ENCODE assay signal across 12 cellular contexts in genomic region chr16:17544785-17545184, GRCh38.
DNase-seq lines count a peak whose midpoint lies in the region; ATAC-seq and TF ChIP-seq lines count a peak whose summit lies in the region.
"Had no signal": no experiment of that assay in that cellular context is flagged by ENCODE, and none has a peak within 500 bp of the region (broad histone marks: within the 10 kb centered on the region; RNA-seq: fewer than 3 reads in every experiment).

No MANE protein-coding gene starts in this region.

- H3K4me3 Mint-ChIP-seq in activated CD4-positive, alpha-beta T cell treated with anti-CD3 and anti-CD28 coated beads, Interleukin-2, amount 10 ng/mL, durations not matched to agents 24 days and 14 days = no peak overlapping the region
- no peak overlapping the region for H3K4me3 Mint-ChIP-seq in activated CD4-positive, alpha-beta T cell treated with anti-CD3 and anti-CD28 coated beads, Interleukin-2, amount 10 ng/mL, durations not matched to agents 7 days and 5 days
- H3K4me3 Mint-ChIP-seq in activated CD4-positive, alpha-beta memory T cell treated with anti-CD3 and anti-CD28 coated beads for 36 hours = no peak overlapping the region
- no peak overlapping the region for H3K4me3 Mint-ChIP-seq in activated T-helper 2 cell treated with anti-CD3 and anti-CD28 coated beads, Interferon-gamma antibody, Interleukin-2, Interleukin-4, amounts not matched to agents 10 μg/mL and 5 μg/mL and 100 μg/mL, durations not matched to agents 14 hours and 24 hours and 36 hours (ENCODE audit: low read depth)
- H3K4me3 Mint-ChIP-seq: activated T-helper 17 cell treated with anti-CD3 and anti-CD28 coated beads, Interleukin-2, amount 50 U/mL, for 72 hours had no signal

- intact Hi-C loops in activated CD4-positive, alpha-beta T cell treated with anti-CD3 and anti-CD28 coated beads, Interleukin-2, amount 10 ng/mL, durations not matched to agents 24 days and 14 days (cut with micrococcal nuclease) = no loop called here
- intact Hi-C loops in activated CD4-positive, alpha-beta memory T cell treated with anti-CD3 and anti-CD28 coated beads for 36 hours (cut with micrococcal nuclease) = no loop called here
- intact Hi-C loops in activated T-helper 2 cell treated with anti-CD3 and anti-CD28 coated beads, Interferon-gamma antibody, Interleukin-2, Interleukin-4, amounts not matched to agents 10 μg/mL and 5 μg/mL and 100 μg/mL, durations not matched to agents 14 hours and 24 hours and 36 hours (cut with micrococcal nuclease) = no loop called here

- no peaks in the 10 kb centered on the region for H3K9me3 ChIP-seq in osteoblast (ENCODE audit: low read depth, low read length)

- H3K27ac ChIP-seq in osteoblast (ENCODE audit: low read depth, low read length) = no peak overlapping the region
- H3K27ac ChIP-seq: GM23248 had no signal

- peaks cover 3% of the 10 kb centered on the region for H3K27me3 ChIP-seq in osteoblast (ENCODE audit: insufficient read depth, low read length)

- no peaks in the 10 kb centered on the region for H3K4me1 ChIP-seq in osteoblast (ENCODE audit: insufficient read depth, low read length)

- no peak overlapping the region for H3K4me2 ChIP-seq in osteoblast (ENCODE audit: insufficient read depth, low read length)

- POLR2A ChIA-PET in activated CD4-positive, alpha-beta T cell treated with anti-CD3 and anti-CD28 coated beads, Interleukin-2, amount 10 ng/mL, durations not matched to agents 7 days and 5 days (lab: Charles Lee) = no interaction called here
- POLR2A ChIA-PET in HEK293T (lab: Yijun Ruan, JAX) = no interaction called here
- POLR2A ChIA-PET in activated CD4-positive, alpha-beta memory T cell treated with anti-CD3 and anti-CD28 coated beads for 36 hours (lab: Charles Lee) = no interaction called here

- no peaks in the 10 kb centered on the region for H3K9me3 Mint-ChIP-seq in activated CD4-positive, alpha-beta T cell treated with anti-CD3 and anti-CD28 coated beads, Interleukin-2, amount 10 ng/mL, durations not matched to agents 24 days and 14 days
- H3K9me3 Mint-ChIP-seq in activated CD4-positive, alpha-beta T cell treated with anti-CD3 and anti-CD28 coated beads, Interleukin-2, amount 10 ng/mL, durations not matched to agents 7 days and 5 days = no peaks in the 10 kb centered on the region
- H3K9me3 Mint-ChIP-seq in activated CD4-positive, alpha-beta memory T cell treated with anti-CD3 and anti-CD28 coated beads for 36 hours = no peaks in the 10 kb centered on the region
- no peaks in the 10 kb centered on the region for H3K9me3 Mint-ChIP-seq in activated T-helper 2 cell treated with anti-CD3 and anti-CD28 coated beads, Interferon-gamma antibody, Interleukin-2, Interleukin-4, amounts not matched to agents 10 μg/mL and 5 μg/mL and 100 μg/mL, durations not matched to agents 14 hours and 24 hours and 36 hours

- peak; percentile 61 for DNase-seq in activated CD4-positive, alpha-beta T cell treated with anti-CD3 and anti-CD28 coated beads, Interleukin-2, amount 10 ng/mL, durations not matched to agents 24 days and 14 days
- DNase-seq in activated CD4-positive, alpha-beta T cell treated with anti-CD3 and anti-CD28 coated beads, Interleukin-2, amount 10 ng/mL, durations not matched to agents 7 days and 5 days = no peak
- DNase-seq in HEK293T (ENCODE audit: extremely low spot score) (peak; percentile 12), osteoblast (ENCODE audit: insufficient read length, low spot score, missing footprints) (no peak)
- DNase-seq in activated CD4-positive, alpha-beta memory T cell treated with anti-CD3 and anti-CD28 coated beads for 36 hours = peak; percentile 39
- DNase-seq in activated T-helper 2 cell treated with anti-CD3 and anti-CD28 coated beads, Interferon-gamma antibody, Interleukin-2, Interleukin-4, amounts not matched to agents 10 μg/mL and 5 μg/mL and 100 μg/mL, durations not matched to agents 14 hours and 24 hours and 36 hours (ENCODE audit: low spot score) = no peak
- no peak for DNase-seq in activated effector memory CD4-positive, alpha-beta T cell treated with anti-CD3 and anti-CD28 coated beads, Interleukin-2, amount 50 U/mL, for 16 hours
- DNase-seq: GM23248, islet precursor cell, NCI-H187 treated with DMSO at 0.1 percent for 48 hours had no signal

- no peak overlapping the region for H3K4me3 ChIP-seq in osteoblast (ENCODE audit: insufficient read depth, low read length)
- H3K4me3 ChIP-seq: GM23248 had no signal

- H3K27me3 Mint-ChIP-seq in activated CD4-positive, alpha-beta T cell treated with anti-CD3 and anti-CD28 coated beads, Interleukin-2, amount 10 ng/mL, durations not matched to agents 24 days and 14 days = no peaks in the 10 kb centered on the region
- no peaks in the 10 kb centered on the region for H3K27me3 Mint-ChIP-seq in activated CD4-positive, alpha-beta T cell treated with anti-CD3 and anti-CD28 coated beads, Interleukin-2, amount 10 ng/mL, durations not matched to agents 7 days and 5 days
- H3K27me3 Mint-ChIP-seq in activated CD4-positive, alpha-beta memory T cell treated with anti-CD3 and anti-CD28 coated beads for 36 hours = peaks cover under 1% of the 10 kb centered on the region
- peaks cover 2% of the 10 kb centered on the region for H3K27me3 Mint-ChIP-seq in activated T-helper 2 cell treated with anti-CD3 and anti-CD28 coated beads, Interferon-gamma antibody, Interleukin-2, Interleukin-4, amounts not matched to agents 10 μg/mL and 5 μg/mL and 100 μg/mL, durations not matched to agents 14 hours and 24 hours and 36 hours (ENCODE audit: low read depth)

- no peak for ATAC-seq in HG03095 (IDR thresholded peaks at IDR 0.05; ENCODE audit: unreplicated experiment)
- ATAC-seq: activated T-helper 17 cell treated with anti-CD3 and anti-CD28 coated beads, Interleukin-2, amount 50 U/mL, for 72 hours had no signal

- H2AFZ ChIP-seq in osteoblast (ENCODE audit: low read length) = no peak overlapping the region
- H2AFZ ChIP-seq: GM23248 had no signal

- no peaks in the 10 kb centered on the region for H3K79me2 ChIP-seq in osteoblast (ENCODE audit: insufficient read depth, low read length)

- CTCF ChIA-PET in activated CD4-positive, alpha-beta T cell treated with anti-CD3 and anti-CD28 coated beads, Interleukin-2, amount 10 ng/mL, durations not matched to agents 7 days and 5 days (lab: Charles Lee) = interaction anchor here (0.8 to 1.4 kb wide), 2 partner anchors 12 to 30 kb away, joined by 3 to 4 read pairs; no protein-coding TSS in a partner anchor
- CTCF ChIA-PET in HEK293T (lab: Yijun Ruan, JAX) = interaction anchor here (1.1 kb wide), 1 partner anchor 22 kb away, joined by 3 read pairs; no protein-coding TSS in a partner anchor
- CTCF ChIA-PET in activated CD4-positive, alpha-beta memory T cell treated with anti-CD3 and anti-CD28 coated beads for 36 hours (lab: Charles Lee) = interaction anchor here (1.1 to 4.1 kb wide), 5 partner anchors 12 to 44 kb away, joined by 3 to 12 read pairs (median 4); no protein-coding TSS in a partner anchor

- H3K36me3 Mint-ChIP-seq in activated CD4-positive, alpha-beta T cell treated with anti-CD3 and anti-CD28 coated beads, Interleukin-2, amount 10 ng/mL, durations not matched to agents 24 days and 14 days (ENCODE audit: low read depth) = no peaks in the 10 kb centered on the region
- H3K36me3 Mint-ChIP-seq in activated CD4-positive, alpha-beta T cell treated with anti-CD3 and anti-CD28 coated beads, Interleukin-2, amount 10 ng/mL, durations not matched to agents 7 days and 5 days (ENCODE audit: low read depth) = no peaks in the 10 kb centered on the region
- H3K36me3 Mint-ChIP-seq in activated CD4-positive, alpha-beta memory T cell treated with anti-CD3 and anti-CD28 coated beads for 36 hours = no peaks in the 10 kb centered on the region
- H3K36me3 Mint-ChIP-seq in activated T-helper 2 cell treated with anti-CD3 and anti-CD28 coated beads, Interferon-gamma antibody, Interleukin-2, Interleukin-4, amounts not matched to agents 10 μg/mL and 5 μg/mL and 100 μg/mL, durations not matched to agents 14 hours and 24 hours and 36 hours (ENCODE audit: low read depth) = no peaks in the 10 kb centered on the region

- H3K36me3 ChIP-seq in osteoblast (ENCODE audit: insufficient read depth, low read length) = no peaks in the 10 kb centered on the region

- no peak overlapping the region for H3K27ac Mint-ChIP-seq in activated CD4-positive, alpha-beta T cell treated with anti-CD3 and anti-CD28 coated beads, Interleukin-2, amount 10 ng/mL, durations not matched to agents 24 days and 14 days
- no peak overlapping the region for H3K27ac Mint-ChIP-seq in activated CD4-positive, alpha-beta T cell treated with anti-CD3 and anti-CD28 coated beads, Interleukin-2, amount 10 ng/mL, durations not matched to agents 7 days and 5 days
- no peak overlapping the region for H3K27ac Mint-ChIP-seq in activated CD4-positive, alpha-beta memory T cell treated with anti-CD3 and anti-CD28 coated beads for 36 hours
- no peak overlapping the region for H3K27ac Mint-ChIP-seq in activated T-helper 2 cell treated with anti-CD3 and anti-CD28 coated beads, Interferon-gamma antibody, Interleukin-2, Interleukin-4, amounts not matched to agents 10 μg/mL and 5 μg/mL and 100 μg/mL, durations not matched to agents 14 hours and 24 hours and 36 hours
- H3K27ac Mint-ChIP-seq: activated T-helper 17 cell treated with anti-CD3 and anti-CD28 coated beads, Interleukin-2, amount 50 U/mL, for 72 hours had no signal

- H3K4me1 Mint-ChIP-seq in activated CD4-positive, alpha-beta T cell treated with anti-CD3 and anti-CD28 coated beads, Interleukin-2, amount 10 ng/mL, durations not matched to agents 24 days and 14 days = no peaks in the 10 kb centered on the region
- H3K4me1 Mint-ChIP-seq in activated CD4-positive, alpha-beta T cell treated with anti-CD3 and anti-CD28 coated beads, Interleukin-2, amount 10 ng/mL, durations not matched to agents 7 days and 5 days = no peaks in the 10 kb centered on the region
- H3K4me1 Mint-ChIP-seq in activated CD4-positive, alpha-beta memory T cell treated with anti-CD3 and anti-CD28 coated beads for 36 hours (ENCODE audit: low read depth) = no peaks in the 10 kb centered on the region
- no peaks in the 10 kb centered on the region for H3K4me1 Mint-ChIP-seq in activated T-helper 2 cell treated with anti-CD3 and anti-CD28 coated beads, Interferon-gamma antibody, Interleukin-2, Interleukin-4, amounts not matched to agents 10 μg/mL and 5 μg/mL and 100 μg/mL, durations not matched to agents 14 hours and 24 hours and 36 hours (ENCODE audit: low read depth)

- H4K20me1 ChIP-seq in osteoblast (ENCODE audit: insufficient read depth, low read length) = no peaks in the 10 kb centered on the region

- TF ChIP-seq CTCF in osteoblast (IDR thresholded peaks at IDR 0.05; ENCODE audit: extremely low read depth, low read depth, low read length) = peak; percentile 26

TF ChIP-seq in HEK293T, 16 proteins besides CTCF, POLR2A, EP300 and RAD21 (continues in another document):
- TF ChIP-seq BHLHE40 (IDR thresholded peaks at IDR 0.05; ENCODE audit: borderline replicate concordance) (no peak), SUZ12 (IDR thresholded peaks at IDR 0.05) (no peak), FOXK2 (IDR thresholded peaks at IDR 0.05) (no peak), ZNF384 (IDR thresholded peaks at IDR 0.05) (no peak), HDGF (IDR thresholded peaks at IDR 0.05; ENCODE audit: borderline replicate concordance) (no peak), TARDBP (IDR thresholded peaks at IDR 0.05) (no peak), NFRKB (IDR thresholded peaks at IDR 0.05) (no peak), LEF1 (IDR thresholded peaks at IDR 0.05; ENCODE audit: borderline replicate concordance) (no peak)

Comparison
In these comparisons a context has a peak if more than half of its experiments do, and no peak if none do; other contexts are left out.
1. DNase-seq: peak in activated CD4-positive, alpha-beta T cell treated with anti-CD3 and anti-CD28 coated beads, Interleukin-2, amount 10 ng/mL, durations not matched to agents 24 days and 14 days (single experiment), HEK293T (single experiment) and activated CD4-positive, alpha-beta memory T cell treated with anti-CD3 and anti-CD28 coated beads for 36 hours (single experiment); none in activated CD4-positive, alpha-beta T cell treated with anti-CD3 and anti-CD28 coated beads, Interleukin-2, amount 10 ng/mL, durations not matched to agents 7 days and 5 days (single experiment), osteoblast (single experiment), activated T-helper 2 cell treated with anti-CD3 and anti-CD28 coated beads, Interferon-gamma antibody, Interleukin-2, Interleukin-4, amounts not matched to agents 10 μg/mL and 5 μg/mL and 100 μg/mL, durations not matched to agents 14 hours and 24 hours and 36 hours (single experiment) and activated effector memory CD4-positive, alpha-beta T cell treated with anti-CD3 and anti-CD28 coated beads, Interleukin-2, amount 50 U/mL, for 16 hours (single experiment).